Comparison of ENCODE assay signal across 8 cellular contexts in genomic region chr1:96723372-96723771, GRCh38. TPM values are rescaled to one million over a fixed set of nuclear protein-coding genes. Genes with fewer than 3 reads are reported as not detected.
A peak's percentile ranks its signal among the peaks of the same experiment; 100 is the strongest.
DNase-seq lines count a peak whose midpoint lies in the region; ATAC-seq and TF ChIP-seq lines count a peak whose summit lies in the region.

No MANE protein-coding gene starts in this region.

- CTCF ChIA-PET in naive thymus-derived CD4-positive, alpha-beta T cell (lab: Charles Lee): no interaction called here

- no peak for TF ChIP-seq CTCF in AG10803 (conservative IDR thresholded peaks at IDR 0.05; ENCODE audit: low read length)
- no peak for TF ChIP-seq CTCF in KMS-11 (conservative IDR thresholded peaks at IDR 0.05; ENCODE audit: low read depth, low read length)
- TF ChIP-seq CTCF in chondrocyte (IDR thresholded peaks at IDR 0.05): no peak

- H3K36me3 Mint-ChIP-seq in chondrocyte (ENCODE audit: low read depth): peaks cover 16% of the 10 kb centered on the region
- H3K36me3 Mint-ChIP-seq in naive thymus-derived CD4-positive, alpha-beta T cell: peaks cover 0 to 25% (median 24%) of the 10 kb centered on the region in 5 donors

- no peak for ATAC-seq in naive thymus-derived CD4-positive, alpha-beta T cell
- ATAC-seq in GM21360 (IDR thresholded peaks at IDR 0.05; ENCODE audit: unreplicated experiment) (no peak), HG02610 (IDR thresholded peaks at IDR 0.05; ENCODE audit: unreplicated experiment) (no peak), HG02642 (IDR thresholded peaks at IDR 0.05; ENCODE audit: poor library complexity, unreplicated experiment) (no peak)

- H3K4me1 Mint-ChIP-seq in chondrocyte (ENCODE audit: low read depth): peaks cover 46% of the 10 kb centered on the region
- peaks cover 30 to 53% (median 46%) of the 10 kb centered on the region in 7 donors for H3K4me1 Mint-ChIP-seq in naive thymus-derived CD4-positive, alpha-beta T cell

- H3K27me3 ChIP-seq in KMS-11 (ENCODE audit: insufficient read depth, low read depth): no peaks in the 10 kb centered on the region
- H3K27me3 ChIP-seq in naive thymus-derived CD4-positive, alpha-beta T cell (ENCODE audit: control insufficient read depth in 2 of 2, insufficient read depth in 2 of 2, low read length in 2 of 2): no peaks in the 10 kb centered on the region

- H3K4me1 ChIP-seq in KMS-11 (ENCODE audit: low read depth, poor library complexity, severe bottlenecking): peaks cover 14% of the 10 kb centered on the region
- H3K4me1 ChIP-seq in naive thymus-derived CD4-positive, alpha-beta T cell (ENCODE audit: control insufficient read depth in 2 of 2, insufficient read depth in 2 of 2, low read length in 2 of 2): peaks cover 11 to 14% of the 10 kb centered on the region in 2 donors

- H3K27ac Mint-ChIP-seq in chondrocyte (ENCODE audit: unreplicated experiment): peak overlapping the region; percentile 96
- H3K27ac Mint-ChIP-seq in naive thymus-derived CD4-positive, alpha-beta T cell: peak overlapping the region; percentile 83 to 97 (median 95)

- peak overlapping the region; percentile 71 for H3K4me2 ChIP-seq in KMS-11

- intact Hi-C loops in naive thymus-derived CD4-positive, alpha-beta T cell (cut with micrococcal nuclease): loop anchor here (2.0 to 10.0 kb wide), 9 partner anchors 21 to 1681 kb away; partner anchors contain the start of genes DPYD (in 2 of the 2), ALG14 (in 1 of the 2) and RWDD3 (in 1 of the 2)

- no peaks in the 10 kb centered on the region for H3K27me3 Mint-ChIP-seq in chondrocyte (ENCODE audit: low read depth)
- peaks cover 0 to 7% (median 0%) of the 10 kb centered on the region in 5 donors for H3K27me3 Mint-ChIP-seq in naive thymus-derived CD4-positive, alpha-beta T cell

- no peaks in the 10 kb centered on the region for H4K20me1 ChIP-seq in KMS-11 (ENCODE audit: insufficient read depth)

- H3K79me2 ChIP-seq in KMS-11 (ENCODE audit: insufficient read depth, low read depth): peaks cover 18% of the 10 kb centered on the region

- H3K4me3 ChIP-seq in AG10803 (ENCODE audit: low read length) (peak overlapping the region; percentile 91), KMS-11 (IDR thresholded peaks at IDR 0.05; ENCODE audit: insufficient read depth, low read depth, low read length) (no peak overlapping the region)
- H3K4me3 ChIP-seq in naive thymus-derived CD4-positive, alpha-beta T cell (ENCODE audit: low read length): peak overlapping the region; percentile 89

- no peak overlapping the region for H3K27ac ChIP-seq in KMS-11
- peak overlapping the region; percentile 84 for H3K27ac ChIP-seq in naive thymus-derived CD4-positive, alpha-beta T cell (ENCODE audit: low read depth, low read length)

- H3K4me3 Mint-ChIP-seq in chondrocyte (ENCODE audit: unreplicated experiment): peak overlapping the region; percentile 93
- H3K4me3 Mint-ChIP-seq in naive thymus-derived CD4-positive, alpha-beta T cell: peak overlapping the region; percentile 88 to 99 (median 97)

- no peaks in the 10 kb centered on the region for H3K36me3 ChIP-seq in KMS-11 (ENCODE audit: insufficient read depth)
- H3K36me3 ChIP-seq in naive thymus-derived CD4-positive, alpha-beta T cell (ENCODE audit: control insufficient read depth in 2 of 3, insufficient read depth in 3 of 3, low read length in 3 of 3): peaks cover 0 to 15% (median 0%) of the 10 kb centered on the region in 3 experiments

- no peak overlapping the region; the same call in 1 of the 2 replicates for H3K9ac ChIP-seq in KMS-11

- H2AFZ ChIP-seq in KMS-11 (ENCODE audit: low read depth): no peak overlapping the region

- H3K9me3 Mint-ChIP-seq in chondrocyte (ENCODE audit: low read depth): no peaks in the 10 kb centered on the region
- H3K9me3 Mint-ChIP-seq in naive thymus-derived CD4-positive, alpha-beta T cell: peaks cover 0 to 4% (median 0%) of the 10 kb centered on the region in 11 donors

- DNase-seq in AG10803 (ENCODE audit: low read depth): no peak
- no peak for DNase-seq in chondrocyte (ENCODE audit: low spot score)
- no peak for DNase-seq in naive thymus-derived CD4-positive, alpha-beta T cell
- DNase-seq in NCI-H446 treated with DMSO at 0.1 percent for 48 hours (lab: John Stamatoyannopoulos, UW): no peak

- POLR2A ChIA-PET in naive thymus-derived CD4-positive, alpha-beta T cell (lab: Charles Lee): no interaction called here

- H3K9me3 ChIP-seq in naive thymus-derived CD4-positive, alpha-beta T cell (ENCODE audit: control insufficient read depth in 2 of 3, low read length in 3 of 3): no peaks in the 10 kb centered on the region

RNA-seq across cellular contexts. Expression of gene PTBP2, which starts 1.8 kb away (rescaled TPM):
- 11.5 to 19.4 TPM (median 13.2 TPM) in 3 replicates for total RNA-seq in chondrocyte
- total RNA-seq in naive thymus-derived CD4-positive, alpha-beta T cell: 10 to 100 TPM; 14.9 to 32.6 (median 25.6) TPM
- polyA plus RNA-seq in naive thymus-derived CD4-positive, alpha-beta T cell: 1 to 10 TPM; 2.8 to 3.8 TPM
